ENCODE assay signal across 17 cellular contexts in the genomic region with DNA sequence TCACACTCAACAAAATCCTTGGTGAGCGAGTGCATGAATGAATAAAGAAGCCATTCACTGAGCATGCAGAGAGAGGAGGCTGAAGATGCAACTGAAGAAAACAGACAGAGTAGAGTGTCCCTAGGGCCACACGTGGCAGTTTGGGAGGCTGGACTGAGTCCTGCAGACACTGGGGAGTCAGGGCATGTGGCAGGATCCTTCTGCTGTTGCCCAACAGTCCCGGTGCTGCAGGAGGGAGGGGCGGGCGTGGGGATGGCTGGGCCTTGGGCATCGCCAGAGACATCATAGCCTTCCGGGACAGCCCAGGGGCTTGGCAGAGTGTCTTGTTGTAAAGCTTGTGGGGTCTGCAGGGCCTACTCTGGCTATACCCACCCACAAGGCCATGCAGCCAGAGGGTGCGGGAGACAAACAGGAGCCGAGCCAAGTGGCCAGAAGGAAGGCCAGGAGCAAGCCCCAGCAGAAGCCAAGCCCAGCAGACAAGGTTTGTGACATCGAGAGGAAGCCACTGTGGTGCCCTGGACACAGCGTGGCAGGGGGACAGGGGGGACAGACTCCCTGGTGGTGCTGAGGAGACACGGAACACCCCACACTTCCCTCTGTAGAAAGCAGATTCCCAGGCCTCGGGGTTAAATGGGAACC. TPM values are rescaled to one million over a fixed set of nuclear protein-coding genes. Genes with fewer than 3 reads are reported as not detected.
DNase-seq lines count a peak whose midpoint lies in the region; ATAC-seq and TF ChIP-seq lines count a peak whose summit lies in the region.
"Had no signal": no experiment of that assay in that cellular context is flagged by ENCODE, and none has a peak within 500 bp of the region (broad histone marks: within the 10 kb centered on the region; RNA-seq: fewer than 3 reads in every experiment).

No MANE protein-coding gene starts in this region.

- TF ChIP-seq CTCF in AG10803 (conservative IDR thresholded peaks at IDR 0.05; ENCODE audit: low read length) (no peak), right atrium auricular region (IDR thresholded peaks at IDR 0.05) (no peak)

- in situ Hi-C loops in SK-MEL-5 (cut with HindIII; ENCODE audit: low pct_unique_long_range_greater_than_20kb, low sequenced_read_pairs) = no loop called here

- no peaks in the 10 kb centered on the region for H3K36me3 ChIP-seq in right atrium auricular region
- H3K36me3 ChIP-seq: colonic mucosa, MG63, ovary had no signal

- H3K27ac ChIP-seq in right atrium auricular region = peak overlapping the region in 1 of 2 donors; percentile 53
- H3K27ac ChIP-seq: colonic mucosa, ovary had no signal

- H3K4me1 ChIP-seq in right atrium auricular region = peaks cover 0 to 18% of the 10 kb centered on the region in 2 donors
- H3K4me1 ChIP-seq: colonic mucosa had no signal

- no peaks in the 10 kb centered on the region for H3K27me3 ChIP-seq in right atrium auricular region
- H3K27me3 ChIP-seq: colonic mucosa, MG63, ovary had no signal

- intact Hi-C loops in posterior vena cava (cut with DNase I) = no loop called here

- DNase-seq in AG10803 (ENCODE audit: low read depth) (peak; percentile 51), SK-MEL-5 (ENCODE audit: low read depth, low spot score) (peak; percentile 67), right atrium auricular region (ENCODE audit: low spot score) (peak; percentile 67), posterior vena cava (ENCODE audit: low spot score) (peak; percentile 83)
- DNase-seq in stimulated activated CD4-positive, alpha-beta T cell treated with anti-CD3 and anti-CD28 coated beads, Interleukin-4, amount 100 ng/mL, for 4 hours = no peak
- DNase-seq in stimulated activated CD4-positive, alpha-beta T cell treated with anti-CD3 and anti-CD28 coated beads, Interleukin-15, amount 100 ng/mL, for 24 hours = no peak
- DNase-seq in activated CD4-positive, alpha-beta T cell treated with anti-CD3 and anti-CD28 coated beads, Interleukin-2, amount 50 U/mL, for 1 hour = no peak
- DNase-seq: activated CD4-positive, alpha-beta T cell treated with anti-CD3 and anti-CD28 coated beads, Interleukin-2, amount 10 ng/mL, durations not matched to agents 7 days and 5 days; CD4-positive, CD25-positive, alpha-beta regulatory T cell; colonic mucosa; DMS79; MG63; NCI-H1694 treated with DMSO at 0.1 percent for 48 hours; RPMI8226; small intestine had no signal

- H3K4me3 ChIP-seq in AG10803 (ENCODE audit: low read length) = no peak overlapping the region
- H3K4me3 ChIP-seq in right atrium auricular region = no peak overlapping the region
- H3K4me3 ChIP-seq: colonic mucosa, MG63, ovary had no signal

- ATAC-seq in GM18907 (IDR thresholded peaks at IDR 0.05; ENCODE audit: unreplicated experiment) = no peak

- H3K9me3 ChIP-seq in right atrium auricular region = no peaks in the 10 kb centered on the region
- H3K9me3 ChIP-seq: colonic mucosa, MG63, ovary had no signal

RNA-seq across cellular contexts. Expression of a gene that starts 26.7 kb away (rescaled TPM):
- total RNA-seq in SK-MEL-5 (2014; rRNA removed; shearing (Covaris generic)) = 9.7 and 10.1 TPM in 2 replicates
- polyA plus RNA-seq in SK-MEL-5 (2015; cell fraction: cytosol; rRNA removed) = 71.9 and 97.2 TPM in 2 replicates
- 10.0 and 16.9 TPM in 2 replicates for polyA plus RNA-seq in SK-MEL-5 (2015; cell fraction: nucleus; rRNA removed)
- total RNA-seq in right atrium auricular region (100 to 1,000 TPM in 1 of 2 donors, 10 to 100 TPM in 1; 92.8 to 354 TPM), posterior vena cava (1,000 to 10,000 TPM in 1 of 2 donors, 100 to 1,000 TPM in 1; 608 to 1,210 TPM)
- total RNA-seq: activated CD4-positive, alpha-beta T cell treated with anti-CD3 and anti-CD28 coated beads, Interleukin-2, amount 10 ng/mL, durations not matched to agents 7 days and 5 days had no signal
- polyA plus RNA-seq: CD4-positive, CD25-positive, alpha-beta regulatory T cell had no signal

Comparison
In these comparisons a context has a peak if more than half of its experiments do, and no peak if none do; other contexts are left out.
1. DNase-seq: peak in AG10803 (single experiment), SK-MEL-5 (single experiment), right atrium auricular region (single experiment) and posterior vena cava (single experiment); none in stimulated activated CD4-positive, alpha-beta T cell treated with anti-CD3 and anti-CD28 coated beads, Interleukin-4, amount 100 ng/mL, for 4 hours (0 of 2), stimulated activated CD4-positive, alpha-beta T cell treated with anti-CD3 and anti-CD28 coated beads, Interleukin-15, amount 100 ng/mL, for 24 hours (single experiment) and activated CD4-positive, alpha-beta T cell treated with anti-CD3 and anti-CD28 coated beads, Interleukin-2, amount 50 U/mL, for 1 hour (single experiment).